In genomic region chr1:1440941-1441888, GRCh38 we compare ENCODE assay signal across 1 cellular context.
TF ChIP-seq lines count a peak whose summit lies in the region.

No MANE protein-coding gene starts in this region.

TF ChIP-seq in GM23338, 12 proteins besides CTCF, POLR2A, EP300 and RAD21 (continued from another document):
- TF ChIP-seq ZNF462 (CRISPR knock-in tag; IDR thresholded peaks at IDR 0.05) (no peak), EZH2 (IDR thresholded peaks at IDR 0.05; ENCODE audit: low read depth, unreplicated experiment) (no peak), ZNF331 (CRISPR knock-in tag; IDR thresholded peaks at IDR 0.05; ENCODE audit: low read depth) (no peak), NANOG (IDR thresholded peaks at IDR 0.05; ENCODE audit: borderline replicate concordance) (no peak)
